ENCODE assay signal across 8 cellular contexts in genomic region chr16:1959269-1960039, GRCh38. TPM values are rescaled to one million over a fixed set of nuclear protein-coding genes. Genes with fewer than 3 reads are reported as not detected.
DNase-seq lines count a peak whose midpoint lies in the region; ATAC-seq and TF ChIP-seq lines count a peak whose summit lies in the region.

TSS of gene NDUFB10 (plus strand) at chr16:1959538. CDS start at chr16:1959625, 87 bp downstream.

- no CpG with 5 or more reads among the region's 79 CpGs for WGBS in neuronal stem cell (ENCODE audit: extremely low coverage in 2 of 2, insufficient read length in 2 of 2, insufficient replicate concordance in 1 of 2), 2 donors

- H3K36me3 ChIP-seq in Karpas-422 (ENCODE audit: insufficient read depth, low read length): peaks cover 23% of the 10 kb centered on the region
- peaks cover 18 to 36% of the 10 kb centered on the region in 2 donors for H3K36me3 ChIP-seq in neuronal stem cell (replicated peaks in 1 of 2; ENCODE audit: control insufficient read depth in 2 of 2, insufficient read depth in 2 of 2, low read length in 2 of 2)

- ATAC-seq in GM21737 (IDR thresholded peaks at IDR 0.05; ENCODE audit: unreplicated experiment): peak; percentile 74
- ATAC-seq in foreskin keratinocyte: peak; percentile 72

- peak within 1 kb of the TSS; percentile 32 for H3K4ac ChIP-seq in neuronal stem cell (ENCODE audit: low read length)

- H3K9me2 ChIP-seq in Karpas-422 (replicated peaks; ENCODE audit: insufficient read depth, low read length): no peaks in the 10 kb centered on the region

- no peaks in the 10 kb centered on the region for H3K9me3 ChIP-seq in Karpas-422 (ENCODE audit: low read length)
- H3K9me3 ChIP-seq in neuronal stem cell (replicated peaks in 1 of 2; ENCODE audit: control insufficient read depth in 2 of 2, insufficient read depth in 1 of 2, low read depth in 1 of 2, low read length in 2 of 2): no peaks in the 10 kb centered on the region

- peaks cover 40% of the 10 kb centered on the region for H3K4me1 ChIP-seq in Karpas-422 (ENCODE audit: low read length)
- H3K4me1 ChIP-seq in foreskin keratinocyte: no peaks in the 10 kb centered on the region
- H3K4me1 ChIP-seq in neuronal stem cell (ENCODE audit: control insufficient read depth in 2 of 2, insufficient read depth in 1 of 2, low read depth in 1 of 2, low read length in 2 of 2): peaks cover 7 to 9% of the 10 kb centered on the region in 2 donors

- H3K27me3 ChIP-seq in Karpas-422 (ENCODE audit: low read length) (no peaks in the 10 kb centered on the region), foreskin keratinocyte (no peaks in the 10 kb centered on the region), neuronal stem cell (ENCODE audit: control insufficient read depth in 3 of 3, insufficient read depth in 3 of 3, low read depth in 1 of 3, low read length in 3 of 3) (no peaks in the 10 kb centered on the region)

- peak within 1 kb of the TSS; percentile 80 for H3K4me3 ChIP-seq in Karpas-422 (ENCODE audit: low read length)
- H3K4me3 ChIP-seq in neuronal stem cell (ENCODE audit: low read length in 2 of 2): peak within 1 kb of the TSS; percentile 77 to 87

- H2AK5ac ChIP-seq in neuronal stem cell (ENCODE audit: low read depth, low read length): peak within 1 kb of the TSS; percentile 96

- peak within 1 kb of the TSS; percentile 50 for H2BK15ac ChIP-seq in neuronal stem cell (ENCODE audit: low read length)

- H3K23ac ChIP-seq in neuronal stem cell (ENCODE audit: low read depth, low read length, poor library complexity): peak within 1 kb of the TSS; percentile 94

- peak within 1 kb of the TSS; percentile 94 for H2BK5ac ChIP-seq in neuronal stem cell (ENCODE audit: low read length)

- no peak within 1 kb of the TSS for H2BK120ac ChIP-seq in neuronal stem cell (ENCODE audit: low read depth, low read length)

- H3K79me2 ChIP-seq in Karpas-422 (ENCODE audit: low read length): peaks cover 30% of the 10 kb centered on the region

- H4K8ac ChIP-seq in neuronal stem cell (ENCODE audit: low read depth, low read length): peak within 1 kb of the TSS; percentile 70

- DNase-seq in Daoy (ENCODE audit: low read depth): peak; percentile 91
- peak; percentile 96 for DNase-seq in Karpas-422
- DNase-seq in SHP77 (lab: John Stamatoyannopoulos, UW): peak; percentile 65 to 88
- peak; percentile 83 for DNase-seq in activated gamma-delta T cell (lab: John Stamatoyannopoulos, UW)
- peak in 1 of 2 donors; percentile 74 for DNase-seq in foreskin keratinocyte
- DNase-seq in neuronal stem cell (ENCODE audit: low spot score): peak; percentile 87
- peak; percentile 32 to 94 (median 85) for DNase-seq in substantia nigra (lab: John Stamatoyannopoulos, UW)

- H3K27ac ChIP-seq in Karpas-422 (ENCODE audit: low read length): peak within 1 kb of the TSS; percentile 94
- H3K27ac ChIP-seq in foreskin keratinocyte: peak within 1 kb of the TSS; percentile 21
- H3K27ac ChIP-seq in neuronal stem cell (replicated peaks; ENCODE audit: low read length): peak within 1 kb of the TSS; percentile 58
- peak within 1 kb of the TSS; percentile 92 for H3K27ac ChIP-seq in substantia nigra (ENCODE audit: low read depth, low read length, poor library complexity, severe bottlenecking)

- H3K9ac ChIP-seq in Karpas-422 (ENCODE audit: low read length) (peak within 1 kb of the TSS; percentile 91), neuronal stem cell (ENCODE audit: low read depth, low read length, poor library complexity) (peak within 1 kb of the TSS; percentile 95)

- peak within 1 kb of the TSS; percentile 97 for H3K14ac ChIP-seq in neuronal stem cell (ENCODE audit: low read length)

- peak; percentile 92 for TF ChIP-seq CTCF in foreskin keratinocyte (conservative IDR thresholded peaks at IDR 0.05)

- peak within 1 kb of the TSS; percentile 78 for H2BK12ac ChIP-seq in neuronal stem cell (ENCODE audit: low read length)

- peaks cover 19% of the 10 kb centered on the region for H4K20me1 ChIP-seq in Karpas-422 (ENCODE audit: insufficient read depth, low read depth, low read length)

- H3K79me1 ChIP-seq in neuronal stem cell (ENCODE audit: low read depth, low read length): peaks cover 6% of the 10 kb centered on the region

- H4K91ac ChIP-seq in neuronal stem cell (ENCODE audit: low read depth, low read length, poor library complexity): no peak within 1 kb of the TSS

- H3K4me2 ChIP-seq in Karpas-422 (ENCODE audit: low read depth, low read length, poor library complexity, severe bottlenecking) (peak within 1 kb of the TSS; percentile 97), neuronal stem cell (ENCODE audit: insufficient read depth, low read length, poor library complexity, severe bottlenecking) (peak within 1 kb of the TSS; percentile 71)

- H2AFZ ChIP-seq in Karpas-422 (ENCODE audit: low read length) (peak within 1 kb of the TSS; percentile 72; the same call in 1 of the 2 replicates), neuronal stem cell (ENCODE audit: low read length) (peak within 1 kb of the TSS; percentile 94)

- peak within 1 kb of the TSS; percentile 98 for H3K18ac ChIP-seq in neuronal stem cell (ENCODE audit: low read length)

RNA-seq across cellular contexts. Expression of gene NDUFB10, which starts in this region (rescaled TPM):
- 147 and 156 TPM in 2 replicates for total RNA-seq in Daoy (2014; rRNA removed; shearing (Covaris generic))
- total RNA-seq in Karpas-422 (2014; rRNA removed; shearing (Covaris generic); ENCODE audit: low replicate concordance): 288 and 537 TPM in 2 replicates
- 159 and 194 TPM in 2 replicates for total RNA-seq in foreskin keratinocyte
- polyA plus RNA-seq in foreskin keratinocyte: 237 and 254 TPM in 2 replicates
- polyA plus RNA-seq in neuronal stem cell (2013, experiment 1 of 2): 135 TPM
- 129 TPM for polyA plus RNA-seq in neuronal stem cell (2013, experiment 2 of 2)

Comparison
In these comparisons a context has a peak if more than half of its experiments do, and no peak if none do; other contexts are left out.
1. H3K27ac ChIP-seq: peak in every context shown above with its lines; median percentile 94 in Karpas-422; 92 in substantia nigra; 58 in neuronal stem cell; 21 in foreskin keratinocyte.